In the genomic region with DNA sequence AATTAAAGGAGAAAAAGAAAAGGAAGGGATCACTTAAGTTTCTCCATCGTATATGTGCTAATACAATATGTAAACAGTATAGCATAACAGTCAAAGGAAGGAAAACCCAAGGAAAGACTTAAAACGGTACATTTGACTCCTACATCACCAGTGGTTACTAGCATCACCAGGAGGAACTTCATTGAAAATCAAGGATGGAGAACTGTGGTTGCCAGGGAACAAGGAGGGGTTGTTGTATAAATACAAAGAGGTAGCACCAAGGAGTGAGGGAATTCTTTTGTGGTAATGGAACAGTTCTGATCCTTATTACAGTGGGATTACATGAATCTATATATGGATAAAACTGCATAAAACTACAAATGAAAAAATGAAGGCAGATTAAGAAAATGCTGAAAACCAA, we compare ENCODE assay signal across 9 cellular contexts. TPM values are rescaled to one million over a fixed set of nuclear protein-coding genes. Genes with fewer than 3 reads are reported as not detected.
DNase-seq lines count a peak whose midpoint lies in the region; ATAC-seq and TF ChIP-seq lines count a peak whose summit lies in the region.
"Had no signal": no experiment of that assay in that cellular context is flagged by ENCODE, and none has a peak within 500 bp of the region (broad histone marks: within the 10 kb centered on the region; RNA-seq: fewer than 3 reads in every experiment).

No MANE protein-coding gene starts in this region.

- no peaks in the 10 kb centered on the region for H3K27me3 Mint-ChIP-seq in stimulated activated naive CD8-positive, alpha-beta T cell treated with anti-CD3 and anti-CD28 coated beads, Interleukin-15, Interleukin-2, amounts not matched to agents 100 ng/mL and 50 ng/mL, for 24 hours
- no peaks in the 10 kb centered on the region for H3K27me3 Mint-ChIP-seq in activated CD4-positive, alpha-beta memory T cell treated with anti-CD3 and anti-CD28 coated beads, Interleukin-2, amount 10 ng/mL, durations not matched to agents 7 days and 5 days

- ATAC-seq in stimulated activated naive CD8-positive, alpha-beta T cell treated with anti-CD3 and anti-CD28 coated beads, Interleukin-15, Interleukin-2, amounts not matched to agents 100 U/mL and 50 U/mL, for 24 hours: no peak
- ATAC-seq in HG03439 (IDR thresholded peaks at IDR 0.05; ENCODE audit: unreplicated experiment): no peak

- POLR2A ChIA-PET in activated CD4-positive, alpha-beta memory T cell treated with anti-CD3 and anti-CD28 coated beads, Interleukin-2, amount 10 ng/mL, durations not matched to agents 7 days and 5 days (lab: Charles Lee): interaction anchor here (0.8 kb wide), 1 partner anchor 1508 kb away, joined by 3 read pairs; no protein-coding TSS in a partner anchor

- H3K27me3 ChIP-seq in colonic mucosa: no peaks in the 10 kb centered on the region

- 0 out of 2 replicates have a peak overlapping the region, but pooled peaks have one; percentile 76 for H3K4me3 ChIP-seq in iPS-18c (ENCODE audit: insufficient read depth, low read depth, low read length)
- no peak overlapping the region for H3K4me3 ChIP-seq in colonic mucosa

- no peak for DNase-seq in stimulated activated naive CD8-positive, alpha-beta T cell treated with anti-CD3 and anti-CD28 coated beads, Interleukin-15, Interleukin-2, amounts not matched to agents 100 U/mL and 50 U/mL, for 24 hours
- no peak for DNase-seq in activated CD4-positive, alpha-beta memory T cell treated with anti-CD3 and anti-CD28 coated beads, Interleukin-2, amount 10 ng/mL, durations not matched to agents 7 days and 5 days
- DNase-seq in T-helper 9 cell (no peak), NCI-H345 (lab: John Stamatoyannopoulos, UW) (no peak), colonic mucosa (no peak)
- DNase-seq: NCI-H82 had no signal

- H3K4me1 ChIP-seq in colonic mucosa: peaks cover 5% of the 10 kb centered on the region

- H3K27ac Mint-ChIP-seq in stimulated activated naive CD8-positive, alpha-beta T cell treated with anti-CD3 and anti-CD28 coated beads, Interleukin-15, Interleukin-2, amounts not matched to agents 100 ng/mL and 50 ng/mL, for 24 hours: peak overlapping the region; percentile 29
- no peak overlapping the region for H3K27ac Mint-ChIP-seq in activated CD4-positive, alpha-beta memory T cell treated with anti-CD3 and anti-CD28 coated beads, Interleukin-2, amount 10 ng/mL, durations not matched to agents 7 days and 5 days

- CTCF ChIA-PET in activated CD4-positive, alpha-beta memory T cell treated with anti-CD3 and anti-CD28 coated beads, Interleukin-2, amount 10 ng/mL, durations not matched to agents 7 days and 5 days (lab: Charles Lee): no interaction called here

- H3K9me3 ChIP-seq in iPS-18c (ENCODE audit: control insufficient read depth, insufficient read depth, low read length) (no peaks in the 10 kb centered on the region), colonic mucosa (no peaks in the 10 kb centered on the region)

- peaks cover 31% of the 10 kb centered on the region for H3K36me3 Mint-ChIP-seq in stimulated activated naive CD8-positive, alpha-beta T cell treated with anti-CD3 and anti-CD28 coated beads, Interleukin-15, Interleukin-2, amounts not matched to agents 100 ng/mL and 50 ng/mL, for 24 hours (ENCODE audit: low read depth)
- peaks cover 12% of the 10 kb centered on the region for H3K36me3 Mint-ChIP-seq in activated CD4-positive, alpha-beta memory T cell treated with anti-CD3 and anti-CD28 coated beads, Interleukin-2, amount 10 ng/mL, durations not matched to agents 7 days and 5 days (ENCODE audit: low read depth)

- H3K9ac ChIP-seq in colonic mucosa (ENCODE audit: low read depth in 2 of 2, low read length in 2 of 2): no peak overlapping the region

- intact Hi-C loops in colonic mucosa (cut with DNase I): no loop called here

- H3K36me3 ChIP-seq in colonic mucosa: no peaks in the 10 kb centered on the region

- H3K4me1 Mint-ChIP-seq in stimulated activated naive CD8-positive, alpha-beta T cell treated with anti-CD3 and anti-CD28 coated beads, Interleukin-15, Interleukin-2, amounts not matched to agents 100 ng/mL and 50 ng/mL, for 24 hours (ENCODE audit: low read depth): peaks cover 51% of the 10 kb centered on the region
- H3K4me1 Mint-ChIP-seq in activated CD4-positive, alpha-beta memory T cell treated with anti-CD3 and anti-CD28 coated beads, Interleukin-2, amount 10 ng/mL, durations not matched to agents 7 days and 5 days: peaks cover 41% of the 10 kb centered on the region

- H3K4me3 Mint-ChIP-seq in stimulated activated naive CD8-positive, alpha-beta T cell treated with anti-CD3 and anti-CD28 coated beads, Interleukin-15, Interleukin-2, amounts not matched to agents 100 ng/mL and 50 ng/mL, for 24 hours: peak overlapping the region; percentile 91
- H3K4me3 Mint-ChIP-seq in activated CD4-positive, alpha-beta memory T cell treated with anti-CD3 and anti-CD28 coated beads, Interleukin-2, amount 10 ng/mL, durations not matched to agents 7 days and 5 days: peak overlapping the region; percentile 88

- no peak for TF ChIP-seq CTCF in colonic mucosa (IDR thresholded peaks at IDR 0.05)

- H3K27ac ChIP-seq in colonic mucosa: no peak overlapping the region

- no peaks in the 10 kb centered on the region for H3K9me3 Mint-ChIP-seq in stimulated activated naive CD8-positive, alpha-beta T cell treated with anti-CD3 and anti-CD28 coated beads, Interleukin-15, Interleukin-2, amounts not matched to agents 100 ng/mL and 50 ng/mL, for 24 hours
- peaks cover 3% of the 10 kb centered on the region for H3K9me3 Mint-ChIP-seq in activated CD4-positive, alpha-beta memory T cell treated with anti-CD3 and anti-CD28 coated beads, Interleukin-2, amount 10 ng/mL, durations not matched to agents 7 days and 5 days

RNA-seq across cellular contexts. Expression of a gene that starts 1.6 kb away (rescaled TPM):
- 10 to 100 TPM; 20.8 to 21.4 TPM for total RNA-seq in activated CD4-positive, alpha-beta memory T cell treated with anti-CD3 and anti-CD28 coated beads, Interleukin-2, amount 10 ng/mL, durations not matched to agents 7 days and 5 days
- 10 to 100 TPM; 19.1 to 19.2 TPM for total RNA-seq in colonic mucosa

RNA-seq across cellular contexts. Expression of a gene that starts 4.8 kb away (rescaled TPM):
- 10 to 100 TPM; 33.1 to 40.8 TPM for total RNA-seq in activated CD4-positive, alpha-beta memory T cell treated with anti-CD3 and anti-CD28 coated beads, Interleukin-2, amount 10 ng/mL, durations not matched to agents 7 days and 5 days
- 10 to 100 TPM; 12.7 to 22.0 TPM for total RNA-seq in colonic mucosa
